In the genomic region with DNA sequence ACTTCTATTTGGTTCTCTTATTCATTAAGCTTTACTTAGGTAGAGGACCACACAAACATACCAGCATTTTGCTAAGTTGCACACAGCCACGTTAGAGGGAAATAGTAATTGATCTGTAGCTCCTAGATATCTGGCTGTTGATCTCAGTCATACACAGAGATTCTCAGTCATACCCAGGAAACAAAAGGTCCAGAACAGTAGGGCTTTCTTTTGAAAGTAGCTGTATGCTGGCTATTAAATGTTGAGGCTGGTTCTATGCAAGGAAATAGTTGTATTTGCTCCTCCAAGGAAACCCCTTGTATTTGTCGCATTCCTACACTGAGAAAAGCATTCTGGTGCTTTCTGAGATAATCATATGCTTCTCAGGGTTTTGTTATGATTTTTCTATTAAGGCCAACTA, we compare ENCODE assay signal across 19 cellular contexts.
A peak's percentile ranks its signal among the peaks of the same experiment; 100 is the strongest.
DNase-seq lines count a peak whose midpoint lies in the region; ATAC-seq and TF ChIP-seq lines count a peak whose summit lies in the region.
"Had no signal": no experiment of that assay in that cellular context is flagged by ENCODE, and none has a peak within 500 bp of the region (broad histone marks: within the 10 kb centered on the region; RNA-seq: fewer than 3 reads in every experiment).

No MANE protein-coding gene starts in this region.

- H3K4me3 ChIP-seq in coronary artery, result no peak overlapping the region

- no peak for TF ChIP-seq CTCF in coronary artery (IDR thresholded peaks at IDR 0.05)

- ATAC-seq in HG02623 (IDR thresholded peaks at IDR 0.05; ENCODE audit: unreplicated experiment) (no peak), esophagus mucosa (no peak)

- H3K27ac ChIP-seq in caudate nucleus (ENCODE audit: low read depth, low read length), result peak overlapping the region; percentile 63
- H3K27ac ChIP-seq in coronary artery, result no peak overlapping the region
- H3K27ac ChIP-seq: KMS-11 had no signal

- peak; percentile 42 for DNase-seq in Ammon's horn (ENCODE audit: low spot score)
- no peak for DNase-seq in caudate nucleus (lab: John Stamatoyannopoulos, UW)
- peak; percentile 43 for DNase-seq in inferior parietal cortex (ENCODE audit: extremely low spot score)
- peak; percentile 86 for DNase-seq in pons (ENCODE audit: low spot score)
- DNase-seq in coronary artery (ENCODE audit: low spot score), result no peak
- DNase-seq in DMS114 treated with DMSO at 0.1 percent for 48 hours (lab: John Stamatoyannopoulos, UW; ENCODE audit: unreplicated experiment), result no peak
- DNase-seq: Calu3; CD4-positive, alpha-beta memory T cell; DMS79; NCI-H1417 treated with DMSO at 0.1 percent for 48 hours; NCI-H187 treated with DMSO at 0.1 percent for 48 hours; NCI-H2227 treated with DMSO at 0.1 percent for 48 hours; NCI-H510A treated with DMSO at 0.1 percent for 48 hours; NCI-H774; OCI-M1; Right ventricle myocardium superior had no signal

Comparison
In these comparisons a context has a peak if more than half of its experiments do, and no peak if none do; other contexts are left out.
1. DNase-seq: peak in Ammon's horn (single experiment), inferior parietal cortex (single experiment) and pons (single experiment); none in caudate nucleus (0 of 61), coronary artery (single experiment) and DMS114 treated with DMSO at 0.1 percent for 48 hours (single experiment).